ENCODE assay signal across 16 cellular contexts in the genomic region with DNA sequence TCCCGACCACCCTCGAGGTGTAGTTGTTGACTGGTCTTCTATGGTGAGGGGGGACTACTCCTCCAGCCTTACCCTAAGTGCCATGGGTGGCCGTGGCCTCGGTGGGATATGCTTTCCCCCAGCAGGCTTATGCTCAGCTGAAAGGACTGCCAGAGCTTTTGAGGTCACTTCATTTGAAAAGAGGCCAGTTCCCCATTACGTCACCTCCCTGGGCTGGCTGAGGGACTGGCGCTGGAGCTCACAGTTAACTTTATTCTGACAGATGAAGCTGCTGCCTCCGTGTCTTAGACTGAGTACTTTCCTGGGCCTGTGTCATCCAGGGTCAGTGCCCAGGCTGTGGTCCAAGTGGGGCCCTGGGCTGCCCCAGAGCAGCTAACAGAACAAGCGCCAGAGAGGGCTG. TPM values are rescaled to one million over a fixed set of nuclear protein-coding genes. Genes with fewer than 3 reads are reported as not detected.
DNase-seq lines count a peak whose midpoint lies in the region; ATAC-seq, FAIRE-seq and TF ChIP-seq lines count a peak whose summit lies in the region.
"Had no signal": no experiment of that assay in that cellular context is flagged by ENCODE, and none has a peak within 500 bp of the region (broad histone marks: within the 10 kb centered on the region; RNA-seq: fewer than 3 reads in every experiment).

No MANE protein-coding gene starts in this region.

- H3K4me1 ChIP-seq in GM12878 (ENCODE audit: control insufficient read depth, insufficient read depth, low read length): no peaks in the 10 kb centered on the region
- H3K4me1 ChIP-seq in right cardiac atrium (ENCODE audit: control insufficient read depth, insufficient read depth, low read length): peaks cover 5% of the 10 kb centered on the region
- H3K4me1 ChIP-seq in colonic mucosa: no peaks in the 10 kb centered on the region
- H3K4me1 ChIP-seq: neural progenitor cell had no signal

- in situ Hi-C loops in GM12878 (cut with MboI): no loop called here

- no peak for TF ChIP-seq CTCF in GM12878 (IDR thresholded peaks at IDR 0.05 in 2 of 3, conservative IDR thresholded peaks at IDR 0.05 in 1 of 3; ENCODE audit: control insufficient read depth in 2 of 3, extremely low read depth in 1 of 3, insufficient read depth in 1 of 3, low read depth in 3 of 3, low read length in 3 of 3)
- TF ChIP-seq CTCF in colonic mucosa (IDR thresholded peaks at IDR 0.05): no peak

- TF ChIP-seq POLR2A in GM12878 (IDR thresholded peaks at IDR 0.05; ENCODE audit: low read depth, low read length): no peak

- H3K27me3 ChIP-seq in GM12878 (replicated peaks in 1 of 2; ENCODE audit: control insufficient read depth in 2 of 2, insufficient read depth in 2 of 2, low read length in 1 of 2): peaks cover 4% of the 10 kb centered on the region in 2 experiments; a peak in 2 of 4 replicates
- no peaks in the 10 kb centered on the region for H3K27me3 ChIP-seq in right cardiac atrium (ENCODE audit: control insufficient read depth, insufficient read depth)
- no peaks in the 10 kb centered on the region for H3K27me3 ChIP-seq in colonic mucosa
- H3K27me3 ChIP-seq: neural progenitor cell, tibial nerve had no signal

- no peaks in the 10 kb centered on the region for H4K20me1 ChIP-seq in GM12878 (ENCODE audit: control insufficient read depth, insufficient read depth)

- ATAC-seq in GM12878 (no peak), right cardiac atrium (peak; percentile 79 to 81), HG03108 (IDR thresholded peaks at IDR 0.05; ENCODE audit: unreplicated experiment) (no peak)

- TF ChIP-seq EP300 in GM12878 (IDR thresholded peaks at IDR 0.05; ENCODE audit: borderline replicate concordance in 1 of 2, control insufficient read depth in 1 of 2, low read depth in 2 of 2, low read length in 2 of 2): no peak

- intact Hi-C loops in GM12878 (cut with micrococcal nuclease; ENCODE audit: unreplicated experiment): no loop called here
- intact Hi-C loops in right cardiac atrium (cut with DNase I): no loop called here
- intact Hi-C loops in colonic mucosa (cut with DNase I): no loop called here

- H3K4me3 ChIP-seq in GM12878 (no peak overlapping the region), right cardiac atrium (ENCODE audit: low read length) (no peak overlapping the region), colonic mucosa (no peak overlapping the region)
- H3K4me3 ChIP-seq: neural progenitor cell, tibial nerve had no signal

- H3K4me2 ChIP-seq in GM12878 (ENCODE audit: control insufficient read depth, insufficient read depth): no peak overlapping the region
- H3K4me2 ChIP-seq: neural progenitor cell had no signal

- POLR2A ChIA-PET in GM12878 (lab: Charles Lee): no interaction called here

- no peak for FAIRE-seq in GM12878 (lab: Jason Lieb, UNC)

- TF ChIP-seq RAD21 in GM12878 (IDR thresholded peaks at IDR 0.05; ENCODE audit: insufficient read depth, low read depth, low read length): no peak

- H3K9ac ChIP-seq in GM12878 (ENCODE audit: control insufficient read depth, insufficient read depth, low read length) (no peak overlapping the region), colonic mucosa (ENCODE audit: low read depth in 2 of 2, low read length in 2 of 2) (no peak overlapping the region)
- H3K9ac ChIP-seq: neural progenitor cell had no signal

- RAD21 ChIA-PET in GM12878 (lab: Charles Lee; ENCODE audit: unreplicated experiment): no interaction called here

- CTCF ChIA-PET in GM12878 (lab: Yijun Ruan, JAX): no interaction called here

- DNase-seq in GM03348 (ENCODE audit: low spot score) (peak; percentile 80), GM12878 (ENCODE audit: low read depth, low spot score) (no peak), right cardiac atrium (peak; percentile 63 to 85 (median 83)), retina (peak; percentile 56), T1000 (lab: John Stamatoyannopoulos, UW) (no peak), colonic mucosa (no peak)
- DNase-seq in activated CD4-positive, alpha-beta T cell treated with anti-CD3 and anti-CD28 coated beads for 48 hours: no peak
- DNase-seq: activated B cell treated with CpG ODN at 0.5 μM for 24 hours, activated gamma-delta T cell, dermis blood vessel endothelial cell, NCI-H2029 treated with DMSO at 0.1 percent for 48 hours had no signal

- no peaks in the 10 kb centered on the region for H3K36me3 ChIP-seq in GM12878 (ENCODE audit: control insufficient read depth in 2 of 2, insufficient read depth in 2 of 2, low read length in 1 of 2)
- no peaks in the 10 kb centered on the region for H3K36me3 ChIP-seq in colonic mucosa
- H3K36me3 ChIP-seq: neural progenitor cell, tibial nerve had no signal

- SMC1A ChIA-PET in GM12878 (lab: Charles Lee; ENCODE audit: uncharacterized antibody, unreplicated experiment): no interaction called here

- BruUV-seq in GM12878 (replicated peaks; lab: Mats Ljungman, UMichigan): no TSS peak

- 3% methylated on average over 8 of the region's 8 CpGs for WGBS in GM12878 (ENCODE audit: insufficient coverage, insufficient replicate concordance, low lambda C conversion rate, missing lambda C conversion rate)
- whole genome bisulfite sequencing in right cardiac atrium: 42% methylated on average over 8 of the region's 8 CpGs

- no peak overlapping the region for H3K27ac ChIP-seq in GM12878 (ENCODE audit: control insufficient read depth, insufficient read depth)
- H3K27ac ChIP-seq in right cardiac atrium (ENCODE audit: low read length): peak overlapping the region; percentile 49
- H3K27ac ChIP-seq in colonic mucosa: no peak overlapping the region
- H3K27ac ChIP-seq: C4-2B, neural progenitor cell, tibial nerve had no signal

- H3K9me3 ChIP-seq in GM12878 (replicated peaks; ENCODE audit: control insufficient read depth, insufficient read depth, low read length) (no peaks in the 10 kb centered on the region), right cardiac atrium (ENCODE audit: control insufficient read depth, low read length) (no peaks in the 10 kb centered on the region), colonic mucosa (no peaks in the 10 kb centered on the region)
- H3K9me3 ChIP-seq: tibial nerve had no signal

- H2AFZ ChIP-seq in GM12878 (ENCODE audit: control insufficient read depth, low read depth, low read length): no peak overlapping the region
- H2AFZ ChIP-seq: neural progenitor cell had no signal

- H3K79me2 ChIP-seq in GM12878 (ENCODE audit: control insufficient read depth, insufficient read depth, low read length): no peaks in the 10 kb centered on the region

TF ChIP-seq in GM12878, 131 proteins besides CTCF, POLR2A, EP300 and RAD21:
- peak; percentile 60 for TF ChIP-seq ATF7 (IDR thresholded peaks at IDR 0.05; ENCODE audit: low read depth)
- no peak for TF ChIP-seq ZSCAN29 (IDR thresholded peaks at IDR 0.05)
- TF ChIP-seq ZNF24 (IDR thresholded peaks at IDR 0.05): no peak
- no peak for TF ChIP-seq PAX8 (IDR thresholded peaks at IDR 0.05)
- no peak for TF ChIP-seq SUPT20H (IDR thresholded peaks at IDR 0.05; ENCODE audit: borderline replicate concordance, control insufficient read depth, low read depth, low read length)

RNA-seq across cellular contexts. Expression of gene PCMTD2, which starts 42.8 kb away (rescaled TPM):
- total RNA-seq in GM12878 (2013; cell fraction: nucleolus; rRNA removed): 67.7 and 69.6 TPM in 2 replicates
- total RNA-seq in GM12878 (2014; rRNA removed): 18.2 and 19.3 TPM in 2 replicates
- total RNA-seq in GM12878 (2014; rRNA removed; fragmentation: Illumina TruSeq; extraction: Trizol): 14.8 and 16.8 TPM in 2 replicates
- total RNA-seq in GM12878 (2021): 23.4 and 26.9 TPM in 2 replicates
- polyA plus RNA-seq in GM12878 (2011; ENCODE audit: low read depth): 10.9 TPM
- 36.8 and 53.4 TPM in 2 replicates for polyA plus RNA-seq in GM12878 (2011; rRNA removed)
- polyA plus RNA-seq in GM12878 (2011; cell fraction: cytosol; rRNA removed): 23.2 and 23.8 TPM in 2 replicates
- polyA plus RNA-seq in GM12878 (2011; cell fraction: nucleus; rRNA removed): 32.1 and 32.6 TPM in 2 replicates
- polyA plus RNA-seq in GM12878 (2012): 17.7 and 21.4 TPM in 2 replicates
- polyA plus RNA-seq in GM12878 (2014; fragmentation: Illumina TruSeq; extraction: Trizol): 26.9 and 32.7 TPM in 2 replicates
- polyA plus RNA-seq in GM12878 (2014; fragmentation: Nextera tagmentation; extraction: Ambion mirVana): 10 to 100 TPM in 1 of 2 experiments, 1 to 10 TPM in 1; 6.8 to 12.6 TPM
- polyA plus RNA-seq in GM12878 (2014; rRNA removed): 25.3 and 33.5 TPM in 2 replicates
- 10 to 100 TPM; 13.3 to 13.6 TPM for polyA plus RNA-seq in GM12878 (2016; fragmentation: Nextera tagmentation; extraction: Ambion mirVana)
- polyA minus RNA-seq in GM12878 (2011; rRNA and poly(A)+ RNA removed): 19.8 and 23.6 TPM in 2 replicates
- 11.9 and 13.5 TPM in 2 replicates for polyA minus RNA-seq in GM12878 (2011; cell fraction: cytosol; rRNA and poly(A)+ RNA removed)
- 9.2 and 14.6 TPM in 2 replicates for polyA minus RNA-seq in GM12878 (2011; cell fraction: nucleus; rRNA and poly(A)+ RNA removed)
- total RNA-seq in right cardiac atrium: 100 to 1,000 TPM in 1 of 4 donors, 10 to 100 TPM in 3; 62.2 to 101 (median 85.7) TPM
- polyA plus RNA-seq in right cardiac atrium: 44.1 TPM
- total RNA-seq in colonic mucosa: 10 to 100 TPM; 23.3 to 35.7 TPM

RNA-seq across cellular contexts. Expression of gene MYT1, which starts 48.5 kb away (rescaled TPM):
- 1.4 and 1.5 TPM in 2 replicates for total RNA-seq in GM12878 (2013; cell fraction: nucleolus; rRNA removed)
- total RNA-seq in GM12878 (2014; rRNA removed) (not detected in 2 replicates), GM12878 (2014; rRNA removed; fragmentation: Illumina TruSeq; extraction: Trizol) (not detected in 2 replicates), GM12878 (2021) (not detected in 2 replicates), right cardiac atrium (1 to 10 TPM in 3 of 4 donors, under 1 TPM in 1; 0.31 to 1.5 (median 1.3) TPM), colonic mucosa (under 1 TPM; 0.19 to 0.22 TPM)
- polyA plus RNA-seq in GM12878 (2011; ENCODE audit: low read depth): not detected
- polyA plus RNA-seq in GM12878 (2011; rRNA removed) (0.10 and 0.16 TPM in 2 replicates), GM12878 (2014; fragmentation: Illumina TruSeq; extraction: Trizol) (0.01 TPM in 1 of 2 replicates, not detected in the other), GM12878 (2014; fragmentation: Nextera tagmentation; extraction: Ambion mirVana) (not detected), GM12878 (2014; rRNA removed) (not detected in 2 replicates), GM12878 (2016; fragmentation: Nextera tagmentation; extraction: Ambion mirVana) (not detected), right cardiac atrium (0.57 TPM)
- 0.05 and 0.16 TPM in 2 replicates for polyA plus RNA-seq in GM12878 (2011; cell fraction: cytosol; rRNA removed)
- polyA plus RNA-seq in GM12878 (2011; cell fraction: nucleus; rRNA removed): 0.18 and 0.33 TPM in 2 replicates
- 0.06 TPM in 1 of 2 replicates, not detected in the other for polyA plus RNA-seq in GM12878 (2012)
- polyA minus RNA-seq in GM12878 (2011; rRNA and poly(A)+ RNA removed): 0.07 and 0.15 TPM in 2 replicates
- polyA minus RNA-seq in GM12878 (2011; cell fraction: cytosol; rRNA and poly(A)+ RNA removed): not detected in 2 replicates
- 0.12 TPM in 1 of 2 replicates, not detected in the other for polyA minus RNA-seq in GM12878 (2011; cell fraction: nucleus; rRNA and poly(A)+ RNA removed)
- total RNA-seq: dermis blood vessel endothelial cell, RPMI7951, tibial nerve had no signal

Comparison
In these comparisons a context has a peak if more than half of its experiments do, and no peak if none do; other contexts are left out.
1. DNase-seq: peak in GM03348 (single experiment), right cardiac atrium (3 of 3) and retina (single experiment); none in GM12878 (single experiment), T1000 (single experiment), activated CD4-positive, alpha-beta T cell treated with anti-CD3 and anti-CD28 coated beads for 48 hours (single experiment) and colonic mucosa (single experiment).
2. ATAC-seq: peak in right cardiac atrium (2 of 2); none in GM12878 (single experiment) and HG03108 (single experiment).